ENCODE assay signal across 8 cellular contexts in the genomic region with DNA sequence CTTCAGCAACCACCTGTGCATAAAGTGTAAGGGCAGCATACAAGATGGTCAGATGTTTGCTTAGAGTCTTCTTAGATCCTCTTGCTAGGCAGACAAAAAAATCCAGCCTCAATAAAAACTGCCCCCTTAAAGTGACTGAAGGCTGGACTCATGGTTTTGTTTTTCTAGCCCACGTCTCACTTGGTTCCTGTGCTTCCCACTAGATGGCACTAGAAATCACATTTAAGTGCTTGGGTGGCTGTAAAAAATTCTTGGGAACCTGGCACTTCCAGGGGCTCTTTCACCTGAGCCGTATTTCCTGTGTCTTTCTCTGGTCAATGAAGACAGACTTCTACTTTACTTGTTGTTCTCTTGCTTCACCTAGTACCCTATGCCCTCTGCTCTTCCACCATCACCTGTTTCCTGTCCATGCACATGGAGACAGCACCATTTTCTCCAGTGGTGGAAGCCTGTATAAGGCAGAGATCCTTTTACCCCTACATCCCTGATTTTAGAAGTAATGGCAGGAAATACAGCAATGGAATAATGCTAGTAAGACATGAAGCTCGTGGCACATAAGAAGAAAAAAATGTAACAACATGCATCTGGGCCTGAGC. TPM values are rescaled to one million over a fixed set of nuclear protein-coding genes. Genes with fewer than 3 reads are reported as not detected.
DNase-seq lines count a peak whose midpoint lies in the region; ATAC-seq and TF ChIP-seq lines count a peak whose summit lies in the region.

No MANE protein-coding gene starts in this region.

- H3K27ac Mint-ChIP-seq in CD8-positive, alpha-beta T cell: no peak overlapping the region
- H3K27ac Mint-ChIP-seq in stimulated activated memory B cell treated with anti-CD40 and anti-IgM and Interleukin-4, amounts not matched to agents 10 μg/mL and 1 μg/mL and 100 μg/mL, for 72 hours: no peak overlapping the region

- intact Hi-C loops in CD8-positive, alpha-beta T cell (cut with DNase I, micrococcal nuclease): loop anchor here (1.0 to 10.0 kb wide), 5 partner anchors 183 to 641 kb away; a partner anchor contains a TSS
- intact Hi-C loops in HCT116 (cut with micrococcal nuclease): loop anchor here (1.0 to 5.0 kb wide), 3 partner anchors 154 to 601 kb away; no protein-coding TSS in a partner anchor

- no peak overlapping the region for H3K4me3 ChIP-seq in CD8-positive, alpha-beta T cell (ENCODE audit: low read depth, low read length)
- H3K4me3 ChIP-seq in HCT116 (replicated peaks in 1 of 2; ENCODE audit: low read depth in 1 of 2, low read length in 2 of 2): no peak overlapping the region
- H3K4me3 ChIP-seq in cardiac fibroblast (replicated peaks in 1 of 2; ENCODE audit: low read depth in 2 of 2, low read length in 2 of 2): no peak overlapping the region

- peaks cover 5% of the 10 kb centered on the region for H3K36me3 ChIP-seq in CD8-positive, alpha-beta T cell (ENCODE audit: insufficient read depth, low read length)
- peaks cover under 1 to 6% of the 10 kb centered on the region in 2 experiments; a peak in 2 of 4 replicates for H3K36me3 ChIP-seq in HCT116 (ENCODE audit: control insufficient read depth in 1 of 2, insufficient read depth in 2 of 2, low read length in 2 of 2)

- H3K9me3 Mint-ChIP-seq in CD8-positive, alpha-beta T cell: no peaks in the 10 kb centered on the region
- no peaks in the 10 kb centered on the region for H3K9me3 Mint-ChIP-seq in stimulated activated memory B cell treated with anti-CD40 and anti-IgM and Interleukin-4, amounts not matched to agents 10 μg/mL and 1 μg/mL and 100 μg/mL, for 72 hours

- peaks cover 6% of the 10 kb centered on the region for H3K4me1 Mint-ChIP-seq in CD8-positive, alpha-beta T cell (ENCODE audit: low read depth)
- H3K4me1 Mint-ChIP-seq in stimulated activated memory B cell treated with anti-CD40 and anti-IgM and Interleukin-4, amounts not matched to agents 10 μg/mL and 1 μg/mL and 100 μg/mL, for 72 hours: peaks cover 17% of the 10 kb centered on the region

- no peak for ATAC-seq in CD8-positive, alpha-beta T cell
- peak; percentile 81 for ATAC-seq in HCT116
- ATAC-seq in left lobe of liver: peak; percentile 84
- no peak for ATAC-seq in stimulated activated memory B cell treated with anti-CD40 and anti-IgM and Interleukin-4, amounts not matched to agents 10 μg/mL and 1 μg/mL and 100 μg/mL, for 72 hours
- no peak for ATAC-seq in GM18502 (IDR thresholded peaks at IDR 0.05; ENCODE audit: poor library complexity, unreplicated experiment)
- ATAC-seq in HG03095 (IDR thresholded peaks at IDR 0.05; ENCODE audit: unreplicated experiment): no peak

- no TSS peak for BruUV-seq in HCT116 (replicated peaks; lab: Mats Ljungman, UMichigan)

- H3K4me3 Mint-ChIP-seq in CD8-positive, alpha-beta T cell: no peak overlapping the region
- H3K4me3 Mint-ChIP-seq in stimulated activated memory B cell treated with anti-CD40 and anti-IgM and Interleukin-4, amounts not matched to agents 10 μg/mL and 1 μg/mL and 100 μg/mL, for 72 hours: no peak overlapping the region

- RAD21 ChIA-PET in HCT116 (lab: Charles Lee; ENCODE audit: low non-redundant PET in 1 of 2, low total read pairs in 2 of 2, uncharacterized antibody in 2 of 2, unreplicated experiment in 2 of 2): interaction anchor here (0.6 to 3.5 kb wide), 6 partner anchors 104 to 184 kb away, joined by 3 to 16 read pairs (median 8); no protein-coding TSS in a partner anchor

- peak; percentile 86 for TF ChIP-seq RAD21 in HCT116 (IDR thresholded peaks at IDR 0.05; ENCODE audit: low read depth)

- H4K20me1 ChIP-seq in HCT116 (ENCODE audit: insufficient read depth): no peaks in the 10 kb centered on the region

- TF ChIP-seq CTCF in CD8-positive, alpha-beta T cell (IDR thresholded peaks at IDR 0.05): peak; percentile 66
- TF ChIP-seq CTCF in HCT116 (IDR thresholded peaks at IDR 0.05 in 2 of 3, conservative IDR thresholded peaks at IDR 0.05 in 1 of 3; ENCODE audit: borderline replicate concordance in 1 of 3, insufficient read depth in 1 of 3, low read depth in 2 of 3, low read length in 2 of 3): peak; percentile 73 to 86 (median 81)
- TF ChIP-seq CTCF in cardiac fibroblast (IDR thresholded peaks at IDR 0.05; ENCODE audit: low read depth, low read length): peak; percentile 81

- H3K4me2 ChIP-seq in HCT116 (ENCODE audit: low read length): no peak overlapping the region

- no peaks in the 10 kb centered on the region for H3K9me2 ChIP-seq in HCT116 (ENCODE audit: insufficient read depth)

- POLR2A ChIA-PET in CD8-positive, alpha-beta T cell (lab: Charles Lee): interaction anchor here (1.3 kb wide), 1 partner anchor 184 kb away, joined by 3 read pairs; no protein-coding TSS in a partner anchor
- POLR2A ChIA-PET in HCT116 (lab: Charles Lee): interaction anchor here (1.8 kb wide), 1 partner anchor 20 kb away, joined by 6 read pairs; a partner anchor contains a TSS

- no peak for DNase-seq in CD8-positive, alpha-beta T cell
- DNase-seq in HCT116 (ENCODE audit: low read depth, low spot score) (no peak), NCI-H748 (lab: John Stamatoyannopoulos, UW; ENCODE audit: unreplicated experiment) (peak; percentile 34), cardiac fibroblast (ENCODE audit: low read depth in 2 of 2) (peak; percentile 63 to 64), left lobe of liver (ENCODE audit: low spot score) (no peak)

- H3K36me3 Mint-ChIP-seq in CD8-positive, alpha-beta T cell: peaks cover 28% of the 10 kb centered on the region
- H3K36me3 Mint-ChIP-seq in stimulated activated memory B cell treated with anti-CD40 and anti-IgM and Interleukin-4, amounts not matched to agents 10 μg/mL and 1 μg/mL and 100 μg/mL, for 72 hours: peaks cover 30% of the 10 kb centered on the region

- no peaks in the 10 kb centered on the region for H3K27me3 Mint-ChIP-seq in CD8-positive, alpha-beta T cell (ENCODE audit: low read depth)
- no peaks in the 10 kb centered on the region for H3K27me3 Mint-ChIP-seq in stimulated activated memory B cell treated with anti-CD40 and anti-IgM and Interleukin-4, amounts not matched to agents 10 μg/mL and 1 μg/mL and 100 μg/mL, for 72 hours

- CTCF ChIA-PET in CD8-positive, alpha-beta T cell (lab: Charles Lee): interaction anchor here (0.6 to 7.9 kb wide), 22 partner anchors 10 to 643 kb away, joined by 3 to 115 read pairs (median 3); a partner anchor contains a TSS
- CTCF ChIA-PET in HCT116 (lab: Charles Lee): interaction anchor here (0.6 to 8.4 kb wide), 10 partner anchors 22 to 598 kb away, joined by 3 to 237 read pairs (median 5); a partner anchor contains a TSS

- no peaks in the 10 kb centered on the region for H3K4me1 ChIP-seq in CD8-positive, alpha-beta T cell (ENCODE audit: insufficient read depth, low read length)
- H3K4me1 ChIP-seq in HCT116 (ENCODE audit: control insufficient read depth in 1 of 2, insufficient read depth in 2 of 2, low read length in 2 of 2): peaks cover 0 to 4% of the 10 kb centered on the region in 2 experiments; a peak in 1 of 4 replicates

- H3K27me3 ChIP-seq in CD8-positive, alpha-beta T cell (ENCODE audit: insufficient read depth, low read length): no peaks in the 10 kb centered on the region
- H3K27me3 ChIP-seq in HCT116 (ENCODE audit: insufficient read depth, low read length): no peaks in the 10 kb centered on the region

- no peak overlapping the region for H3K9ac ChIP-seq in HCT116 (ENCODE audit: low read length)

- no peaks in the 10 kb centered on the region for H3K9me3 ChIP-seq in CD8-positive, alpha-beta T cell (ENCODE audit: low read length)
- no peaks in the 10 kb centered on the region for H3K9me3 ChIP-seq in HCT116 (ENCODE audit: control insufficient read depth in 1 of 2, insufficient read depth in 1 of 2, low read depth in 1 of 2, low read length in 2 of 2)

- H2AFZ ChIP-seq in HCT116 (ENCODE audit: low read depth, low read length, poor library complexity, severe bottlenecking): no peak overlapping the region

- no peak overlapping the region for H3K27ac ChIP-seq in CD8-positive, alpha-beta T cell (ENCODE audit: low read depth, low read length)
- H3K27ac ChIP-seq in HCT116 (ENCODE audit: low read depth, low read length): no peak overlapping the region

- TF ChIP-seq POLR2A in HCT116 (IDR thresholded peaks at IDR 0.05; ENCODE audit: borderline replicate concordance, extremely low read depth, insufficient read depth, insufficient read length): no peak

- no peaks in the 10 kb centered on the region for H3K79me2 ChIP-seq in HCT116 (ENCODE audit: insufficient read depth, low read length)

TF ChIP-seq in HCT116, 20 proteins besides CTCF, POLR2A, EP300 and RAD21:
- TF ChIP-seq YY1 (IDR thresholded peaks at IDR 0.05; ENCODE audit: extremely low read depth, insufficient replicate concordance, low read depth, low read length) (peak; percentile 31), POLR2AphosphoS5 (IDR thresholded peaks at IDR 0.05; ENCODE audit: low read depth, low read length) (no peak)

RNA-seq across cellular contexts. Expression of a gene that starts 20.0 kb away (rescaled TPM):
- total RNA-seq in CD8-positive, alpha-beta T cell: 1 to 10 TPM; 6.6 to 6.9 TPM
- total RNA-seq in HCT116 (2021; ENCODE audit: unreplicated experiment): 33.9 TPM
- 27.8 and 29.2 TPM in 2 replicates for polyA plus RNA-seq in HCT116 (2012)
- 14.4 TPM for total RNA-seq in left lobe of liver

RNA-seq across cellular contexts. Expression of a gene that starts 39.8 kb away (rescaled TPM):
- total RNA-seq in CD8-positive, alpha-beta T cell: 1 to 10 TPM in 1 of 2 experiments, under 1 TPM in 1; 0.72 to 1.1 TPM
- total RNA-seq in HCT116 (2021; ENCODE audit: unreplicated experiment): 3.1 TPM
- polyA plus RNA-seq in HCT116 (2012): 0.77 and 1.3 TPM in 2 replicates
- 0.40 TPM for total RNA-seq in left lobe of liver

RNA-seq across cellular contexts. Expression of a gene that starts 59.6 kb away (rescaled TPM):
- total RNA-seq in CD8-positive, alpha-beta T cell: 1 to 10 TPM; 8.4 to 8.6 TPM
- total RNA-seq in HCT116 (2021; ENCODE audit: unreplicated experiment) (6.3 TPM), left lobe of liver (8.0 TPM)
- 1.4 and 2.4 TPM in 2 replicates for polyA plus RNA-seq in HCT116 (2012)

Comparison
In these comparisons a context has a peak if more than half of its experiments do, and no peak if none do; other contexts are left out.
1. ATAC-seq: peak in HCT116 (single experiment) and left lobe of liver (single experiment); none in CD8-positive, alpha-beta T cell (single experiment), stimulated activated memory B cell treated with anti-CD40 and anti-IgM and Interleukin-4, amounts not matched to agents 10 μg/mL and 1 μg/mL and 100 μg/mL, for 72 hours (single experiment), GM18502 (single experiment) and HG03095 (single experiment).
2. DNase-seq: peak in NCI-H748 (single experiment) and cardiac fibroblast (2 of 2); none in CD8-positive, alpha-beta T cell (0 of 7), HCT116 (single experiment) and left lobe of liver (single experiment).
3. Peak in every context shown above with its lines, with median percentiles within 50 percentile points of each other: CTCF ChIP-seq.